ENCODE assay signal across 8 cellular contexts in the genomic region with DNA sequence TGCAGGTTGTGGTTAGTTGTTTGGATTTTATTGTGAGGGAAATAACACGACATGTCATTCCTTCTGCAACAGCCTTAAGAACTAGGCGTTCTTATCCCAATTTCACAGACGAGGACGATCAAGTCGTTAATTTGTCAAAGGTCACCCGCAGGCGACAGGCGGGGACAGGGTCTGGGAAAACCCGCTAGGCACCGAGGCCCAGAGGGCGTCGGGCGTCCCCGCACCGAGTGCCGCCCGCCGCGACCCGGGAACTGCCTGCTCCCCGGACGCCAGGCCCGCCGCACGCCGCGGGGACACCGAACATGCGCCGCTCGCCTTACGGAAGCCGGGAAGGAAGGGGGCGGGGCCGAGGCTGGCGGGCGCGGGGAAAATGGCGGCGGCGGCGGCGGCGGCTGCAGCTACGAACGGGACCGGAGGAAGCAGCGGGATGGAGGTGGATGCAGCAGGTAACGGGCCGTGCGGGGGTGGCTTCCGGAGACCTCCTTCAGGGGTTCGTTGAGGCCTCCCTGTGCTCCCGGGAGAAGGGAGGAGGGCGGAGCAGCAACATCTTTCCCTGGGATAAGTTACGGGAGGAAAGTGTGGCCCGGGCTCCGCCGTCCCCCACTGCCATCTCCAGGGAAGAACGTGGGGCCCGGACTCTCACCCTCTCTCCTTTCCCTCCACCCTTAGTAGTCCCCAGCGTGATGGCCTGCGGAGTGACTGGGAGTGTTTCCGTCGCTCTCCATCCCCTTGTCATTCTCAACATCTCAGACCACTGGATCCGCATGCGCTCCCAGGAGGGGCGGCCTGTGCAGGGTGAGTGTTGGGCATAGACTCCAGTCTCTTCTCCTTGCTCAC. TPM values are rescaled to one million over a fixed set of nuclear protein-coding genes. Genes with fewer than 3 reads are reported as not detected.
DNase-seq lines count a peak whose midpoint lies in the region; ATAC-seq and TF ChIP-seq lines count a peak whose summit lies in the region.

A gene (plus strand): TSS at position 349 of the 837 bp plus-strand sequence. CDS start 22 bp downstream, at position 371.

- H3K4me3 ChIP-seq in HFF-Myc (replicated peaks; ENCODE audit: low read depth, low read length) (peak within 1 kb of the TSS; percentile 93), kidney epithelial cell (ENCODE audit: low read depth, low read length) (peak within 1 kb of the TSS; percentile 94)

- TF ChIP-seq CTCF in HFF-Myc (IDR thresholded peaks at IDR 0.05; ENCODE audit: low read depth, low read length, missing control alignments) (no peak), chondrocyte (IDR thresholded peaks at IDR 0.05) (no peak), kidney epithelial cell (IDR thresholded peaks at IDR 0.05; ENCODE audit: insufficient read depth, low read length, poor library complexity, severe bottlenecking) (no peak)

- peaks cover 31% of the 10 kb centered on the region for H3K4me1 Mint-ChIP-seq in chondrocyte (ENCODE audit: low read depth)

- H3K36me3 ChIP-seq in kidney epithelial cell (ENCODE audit: control insufficient read depth, insufficient read depth, low read length), result peaks cover 7% of the 10 kb centered on the region

- no peak for ATAC-seq in HG03565 (IDR thresholded peaks at IDR 0.05; ENCODE audit: unreplicated experiment)

- H3K27me3 Mint-ChIP-seq in chondrocyte (ENCODE audit: low read depth), result no peaks in the 10 kb centered on the region

- peak; percentile 55 for DNase-seq in DMS79 (lab: John Stamatoyannopoulos, UW)
- DNase-seq in HFF-Myc (ENCODE audit: extremely low read depth, low read depth), result no peak
- DNase-seq in NCI-H2196 treated with DMSO at 0.1 percent for 48 hours (lab: John Stamatoyannopoulos, UW; ENCODE audit: unreplicated experiment), result peak; percentile 33
- DNase-seq in activated CD4-positive, alpha-beta T cell treated with anti-CD3 and anti-CD28 coated beads for 24 hours (ENCODE audit: low read depth in 2 of 2), result peak; percentile 84 to 86
- no peak for DNase-seq in chondrocyte (ENCODE audit: low spot score)
- DNase-seq in kidney epithelial cell (ENCODE audit: low read depth), result no peak
- DNase-seq in stimulated activated CD4-positive, alpha-beta T cell treated with anti-CD3 and anti-CD28 coated beads, Interleukin-15, amount 100 ng/mL, for 24 hours, result peak; percentile 91

- H3K36me3 Mint-ChIP-seq in chondrocyte (ENCODE audit: low read depth), result peaks cover 27% of the 10 kb centered on the region

- H3K9me3 Mint-ChIP-seq in chondrocyte (ENCODE audit: low read depth), result no peaks in the 10 kb centered on the region

- H3K4me3 Mint-ChIP-seq in chondrocyte (ENCODE audit: unreplicated experiment), result peak within 1 kb of the TSS; percentile 92

- H3K27me3 ChIP-seq in kidney epithelial cell (ENCODE audit: control insufficient read depth, insufficient read depth, low read length), result no peaks in the 10 kb centered on the region

- H3K27ac Mint-ChIP-seq in chondrocyte (ENCODE audit: unreplicated experiment), result peak within 1 kb of the TSS; percentile 83

RNA-seq across cellular contexts. Expression of the gene that starts here (rescaled TPM):
- total RNA-seq in chondrocyte (80.1 to 111 TPM (median 83.1 TPM) in 3 replicates), kidney epithelial cell (43.3 and 45.2 TPM in 2 replicates)

Comparison
In these comparisons a context has a peak if more than half of its experiments do, and no peak if none do; other contexts are left out.
1. DNase-seq: peak in DMS79 (single experiment), NCI-H2196 treated with DMSO at 0.1 percent for 48 hours (single experiment), activated CD4-positive, alpha-beta T cell treated with anti-CD3 and anti-CD28 coated beads for 24 hours (2 of 2) and stimulated activated CD4-positive, alpha-beta T cell treated with anti-CD3 and anti-CD28 coated beads, Interleukin-15, amount 100 ng/mL, for 24 hours (single experiment); none in HFF-Myc (single experiment), chondrocyte (single experiment) and kidney epithelial cell (single experiment).